In the genomic region with DNA sequence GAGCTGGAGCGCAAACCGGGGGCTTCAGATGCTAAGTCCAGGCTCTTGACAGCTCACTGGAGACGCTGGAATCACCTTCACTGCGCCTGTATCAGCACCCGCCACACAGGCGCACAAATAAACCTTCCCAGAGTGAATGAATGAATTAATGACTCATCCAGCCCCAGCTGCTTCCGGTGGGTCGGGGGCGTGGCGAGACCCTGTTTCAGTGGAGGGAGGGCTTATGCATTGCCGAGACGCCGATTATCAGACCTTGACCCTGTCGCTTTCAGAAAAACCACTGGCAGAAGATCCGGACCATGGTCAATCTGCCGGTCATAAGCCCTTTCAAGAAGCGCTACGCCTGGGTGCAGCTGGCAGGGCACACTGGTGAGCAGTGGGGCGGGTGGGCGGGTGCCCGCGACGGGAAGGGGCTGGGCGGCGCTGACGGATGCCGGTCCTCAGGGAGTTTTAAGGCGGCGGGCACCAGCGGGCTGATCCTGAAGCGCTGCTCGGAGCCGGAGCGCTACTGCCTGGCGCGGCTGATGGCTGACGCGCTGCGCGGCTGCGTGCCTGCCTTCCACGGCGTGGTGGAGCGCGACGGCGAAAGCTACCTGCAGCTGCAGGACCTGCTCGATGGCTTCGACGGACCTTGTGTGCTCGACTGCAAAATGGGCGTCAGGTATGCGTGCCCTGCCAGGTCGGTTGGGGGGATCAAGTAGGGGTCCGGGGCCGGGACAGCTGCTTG, we compare ENCODE assay signal across 8 cellular contexts. TPM values are rescaled to one million over a fixed set of nuclear protein-coding genes. Genes with fewer than 3 reads are reported as not detected.
DNase-seq lines count a peak whose midpoint lies in the region; ATAC-seq and TF ChIP-seq lines count a peak whose summit lies in the region.

No MANE protein-coding gene starts in this region.

- no peak overlapping the region for H4K91ac ChIP-seq in trophoblast cell (ENCODE audit: low read depth, low read length)

- H3K4me3 ChIP-seq in GM12875 (ENCODE audit: low read depth, low read length) = peak overlapping the region; percentile 2
- peak overlapping the region; percentile 17 to 22 for H3K4me3 ChIP-seq in esophagus (ENCODE audit: low read depth in 1 of 2, low read length in 2 of 2)
- H3K4me3 ChIP-seq in trophoblast cell (ENCODE audit: low read depth, low read length) = peak overlapping the region; percentile 25
- no peak overlapping the region for H3K4me3 ChIP-seq in uterus

- no peak overlapping the region for H2BK5ac ChIP-seq in trophoblast cell (ENCODE audit: low read depth, low read length, poor library complexity)

- no peak overlapping the region for H2BK12ac ChIP-seq in trophoblast cell (ENCODE audit: low read length)

- H3K9me3 Mint-ChIP-seq in T-helper 1 cell treated with Interleukin-12 subunit alpha and Interleukin-12 subunit beta and Interleukin-4 antibody, amounts not matched to agents 30 μg/mL and 1 μg/mL, for 36 hours = no peaks in the 10 kb centered on the region

- peaks cover 0 to 9% of the 10 kb centered on the region in 2 donors for H3K27me3 ChIP-seq in esophagus (ENCODE audit: control insufficient read depth in 1 of 2, insufficient read depth in 2 of 2, low read length in 2 of 2)
- H3K27me3 ChIP-seq in trophoblast cell (ENCODE audit: insufficient read depth, low read length) = peaks cover 62% of the 10 kb centered on the region
- H3K27me3 ChIP-seq in uterus = peaks cover 0 to 8% of the 10 kb centered on the region in 2 donors

- 9 to 23% methylated on average over 55 to 56 of the region's 56 CpGs for WGBS in esophagus, 2 donors
- no CpG with 5 or more reads among the region's 56 CpGs for WGBS in trophoblast cell (ENCODE audit: extremely low coverage, insufficient coverage, insufficient read length)

- DNase-seq in trophoblast cell (peak in 1 of 2 donors; percentile 10), uterus (no peak)

- H3K36me3 Mint-ChIP-seq in T-helper 1 cell treated with Interleukin-12 subunit alpha and Interleukin-12 subunit beta and Interleukin-4 antibody, amounts not matched to agents 30 μg/mL and 1 μg/mL, for 36 hours (ENCODE audit: low read depth) = peaks cover 2% of the 10 kb centered on the region

- peak overlapping the region; percentile 49 for H3K4me2 ChIP-seq in trophoblast cell (ENCODE audit: low read length)

- TF ChIP-seq POLR2A in uterus (IDR thresholded peaks at IDR 0.05) = no peak

- H3K9me3 ChIP-seq in esophagus (ENCODE audit: control insufficient read depth in 2 of 2, insufficient read depth in 1 of 2, low read depth in 1 of 2, low read length in 1 of 2) = peaks cover 0 to 1% of the 10 kb centered on the region in 2 donors
- H3K9me3 ChIP-seq in trophoblast cell (ENCODE audit: insufficient read depth, low read depth, low read length) = peaks cover 10% of the 10 kb centered on the region
- H3K9me3 ChIP-seq in uterus = no peaks in the 10 kb centered on the region

- H2BK120ac ChIP-seq in trophoblast cell (ENCODE audit: insufficient read depth, low read length, poor library complexity) = no peak overlapping the region

- no peaks in the 10 kb centered on the region for H3K79me1 ChIP-seq in trophoblast cell (ENCODE audit: low read length)

- H3K36me3 ChIP-seq in esophagus (ENCODE audit: control insufficient read depth in 2 of 2, insufficient read depth in 2 of 2, low read length in 1 of 2) (no peaks in the 10 kb centered on the region), trophoblast cell (ENCODE audit: control insufficient read depth in 1 of 2, insufficient read depth in 2 of 2, low read length in 2 of 2) (no peaks in the 10 kb centered on the region), uterus (no peaks in the 10 kb centered on the region)

- no peak overlapping the region for H3K9ac ChIP-seq in trophoblast cell (ENCODE audit: low read length)

- intact Hi-C loops in uterus (cut with DNase I; ENCODE audit: low total_unique reads) = no loop called here

- H3K4me1 ChIP-seq in esophagus (ENCODE audit: control insufficient read depth in 2 of 2, insufficient read depth in 2 of 2, low read length in 1 of 2) (peaks cover 6 to 19% of the 10 kb centered on the region in 2 donors), trophoblast cell (ENCODE audit: control insufficient read depth in 1 of 2, insufficient read depth in 2 of 2, low read length in 2 of 2) (peaks cover 0 to 5% of the 10 kb centered on the region in 2 experiments), uterus (peaks cover 0 to 9% of the 10 kb centered on the region in 2 donors)

- no peak overlapping the region for H3K27ac Mint-ChIP-seq in T-helper 1 cell treated with Interleukin-12 subunit alpha and Interleukin-12 subunit beta and Interleukin-4 antibody, amounts not matched to agents 30 μg/mL and 1 μg/mL, for 36 hours

- H3K23ac ChIP-seq in trophoblast cell (ENCODE audit: low read length) = no peak overlapping the region

- no peak overlapping the region for H2AFZ ChIP-seq in trophoblast cell (ENCODE audit: insufficient read depth, low read length, poor library complexity)

- H3K27ac ChIP-seq in esophagus (ENCODE audit: low read depth in 2 of 2, low read length in 1 of 2) = no peak overlapping the region
- no peak overlapping the region for H3K27ac ChIP-seq in trophoblast cell (ENCODE audit: low read depth, low read length)
- no peak overlapping the region for H3K27ac ChIP-seq in uterus

- H3K4ac ChIP-seq in trophoblast cell (ENCODE audit: low read depth, low read length) = no peak overlapping the region

- H3K4me3 Mint-ChIP-seq in T-helper 1 cell treated with Interleukin-12 subunit alpha and Interleukin-12 subunit beta and Interleukin-4 antibody, amounts not matched to agents 30 μg/mL and 1 μg/mL, for 36 hours = peak overlapping the region; percentile 63

- H2AK5ac ChIP-seq in trophoblast cell (ENCODE audit: low read length) = no peak overlapping the region

- H3K79me2 ChIP-seq in trophoblast cell (ENCODE audit: control insufficient read depth, insufficient read depth, low read length, poor library complexity) = no peaks in the 10 kb centered on the region

- H3K18ac ChIP-seq in trophoblast cell (ENCODE audit: low read length) = no peak overlapping the region

- H3K14ac ChIP-seq in trophoblast cell (ENCODE audit: low read length) = no peak overlapping the region

- H3K27me3 Mint-ChIP-seq in T-helper 1 cell treated with Interleukin-12 subunit alpha and Interleukin-12 subunit beta and Interleukin-4 antibody, amounts not matched to agents 30 μg/mL and 1 μg/mL, for 36 hours (ENCODE audit: low read depth) = peaks cover 76% of the 10 kb centered on the region

- TF ChIP-seq CTCF in GM12875 (IDR thresholded peaks at IDR 0.05; ENCODE audit: borderline replicate concordance, insufficient read depth, low read depth, low read length) = no peak
- no peak for TF ChIP-seq CTCF in uterus (IDR thresholded peaks at IDR 0.05)

- H4K8ac ChIP-seq in trophoblast cell (ENCODE audit: low read depth, low read length) = no peak overlapping the region

- ATAC-seq in HG02870 (IDR thresholded peaks at IDR 0.05; ENCODE audit: unreplicated experiment) (no peak), GM19395 (IDR thresholded peaks at IDR 0.05; ENCODE audit: unreplicated experiment) (no peak), GM18517 (IDR thresholded peaks at IDR 0.05; ENCODE audit: unreplicated experiment) (no peak)

- H4K12ac ChIP-seq in trophoblast cell (ENCODE audit: low read depth, low read length) = no peak overlapping the region

- peaks cover 6% of the 10 kb centered on the region for H3K4me1 Mint-ChIP-seq in T-helper 1 cell treated with Interleukin-12 subunit alpha and Interleukin-12 subunit beta and Interleukin-4 antibody, amounts not matched to agents 30 μg/mL and 1 μg/mL, for 36 hours (ENCODE audit: low read depth)

RNA-seq across cellular contexts. Expression of a gene that starts 7.7 kb away (rescaled TPM):
- under 1 TPM; 0.28 to 0.47 TPM for polyA plus RNA-seq in esophagus
- 0.57 and 0.81 TPM in 2 replicates for polyA plus RNA-seq in trophoblast cell (2013)
- 1 to 10 TPM in 1 of 4 donors, under 1 TPM in 1, not detected in 2; 0.41 to 1.3 TPM for total RNA-seq in uterus

RNA-seq across cellular contexts. Expression of a gene that starts 12.3 kb away (rescaled TPM):
- under 1 TPM; 0.26 to 0.31 TPM for polyA plus RNA-seq in esophagus
- 0.39 and 0.47 TPM in 2 replicates for polyA plus RNA-seq in trophoblast cell (2013)
- total RNA-seq in uterus = under 1 TPM in 2 of 4 donors, not detected in 2; 0.24 to 0.55 TPM

RNA-seq across cellular contexts. Expression of a gene that starts 42.7 kb away (rescaled TPM):
- polyA plus RNA-seq in esophagus = 10 to 100 TPM in 1 of 2 donors, 1 to 10 TPM in 1; 9.2 to 13.0 TPM
- 27.4 and 28.9 TPM in 2 replicates for polyA plus RNA-seq in trophoblast cell (2013)
- total RNA-seq in uterus = 10 to 100 TPM in 3 of 4 donors, 1 to 10 TPM in 1; 3.8 to 42.5 (median 25.8) TPM

RNA-seq across cellular contexts. Expression of a gene that starts 57.7 kb away (rescaled TPM):
- polyA plus RNA-seq in esophagus = 10 to 100 TPM; 23.2 to 24.2 TPM
- polyA plus RNA-seq in trophoblast cell (2013) = 174 and 187 TPM in 2 replicates
- total RNA-seq in uterus = 10 to 100 TPM in 3 of 4 donors, 1 to 10 TPM in 1; 6.5 to 34.8 (median 24.3) TPM

Comparison
In these comparisons a context has a peak if more than half of its experiments do, and no peak if none do; other contexts are left out.
1. H3K4me3 ChIP-seq: peak in GM12875 (single experiment), esophagus (2 of 2) and trophoblast cell (single experiment); none in uterus (0 of 2).